8 cellular contexts compared by ENCODE assay signal in genomic region chr19:17282488-17283256, GRCh38. TPM values are rescaled to one million over a fixed set of nuclear protein-coding genes. Genes with fewer than 3 reads are reported as not detected.
DNase-seq lines count a peak whose midpoint lies in the region; ATAC-seq and TF ChIP-seq lines count a peak whose summit lies in the region.

No MANE protein-coding gene starts in this region.

- H3K79me2 ChIP-seq in osteoblast (ENCODE audit: insufficient read depth, low read length), result no peaks in the 10 kb centered on the region

- H3K27me3 ChIP-seq in osteoblast (ENCODE audit: insufficient read depth, low read length) (no peaks in the 10 kb centered on the region), thoracic aorta (replicated peaks; ENCODE audit: insufficient read depth) (no peaks in the 10 kb centered on the region)

- peaks cover 7% of the 10 kb centered on the region for H3K4me1 ChIP-seq in osteoblast (ENCODE audit: insufficient read depth, low read length)
- peaks cover 7 to 14% of the 10 kb centered on the region in 2 donors for H3K4me1 ChIP-seq in thoracic aorta (ENCODE audit: control insufficient read depth in 1 of 2, low read depth in 2 of 2)

- peak overlapping the region; percentile 77 for H2AFZ ChIP-seq in osteoblast (ENCODE audit: low read length)

- H3K27ac ChIP-seq in C4-2B (peak overlapping the region; percentile 59), osteoblast (ENCODE audit: low read depth, low read length) (no peak overlapping the region), thoracic aorta (no peak overlapping the region)

- DNase-seq in SHP77 (lab: John Stamatoyannopoulos, UW), result peak; percentile 84 to 86
- DNase-seq in activated gamma-delta T cell (lab: John Stamatoyannopoulos, UW), result peak; percentile 49
- peak; percentile 50 for DNase-seq in globus pallidus (ENCODE audit: low spot score)
- DNase-seq in osteoblast (ENCODE audit: insufficient read length, low spot score, missing footprints), result peak; percentile 99
- DNase-seq in thoracic aorta (ENCODE audit: low spot score), result no peak

- H3K4me2 ChIP-seq in osteoblast (ENCODE audit: insufficient read depth, low read length), result peak overlapping the region; percentile 84

- peaks cover 3% of the 10 kb centered on the region for H4K20me1 ChIP-seq in osteoblast (ENCODE audit: insufficient read depth, low read length)

- TF ChIP-seq CTCF in C4-2B (conservative IDR thresholded peaks at IDR 0.05) (peak; percentile 98), LNCAP (IDR thresholded peaks at IDR 0.05) (peak; percentile 89), osteoblast (IDR thresholded peaks at IDR 0.05; ENCODE audit: extremely low read depth, low read depth, low read length) (peak; percentile 79), thoracic aorta (IDR thresholded peaks at IDR 0.05) (peak; percentile 90)

- H3K9me3 ChIP-seq in osteoblast (ENCODE audit: low read depth, low read length) (no peaks in the 10 kb centered on the region), thoracic aorta (no peaks in the 10 kb centered on the region)

- H3K36me3 ChIP-seq in osteoblast (ENCODE audit: insufficient read depth, low read length) (no peaks in the 10 kb centered on the region), thoracic aorta (peaks cover 7% of the 10 kb centered on the region)

- H3K4me3 ChIP-seq in osteoblast (ENCODE audit: insufficient read depth, low read length), result peak overlapping the region; percentile 65
- H3K4me3 ChIP-seq in thoracic aorta, result peak overlapping the region; percentile 68

- ATAC-seq in GM19438 (IDR thresholded peaks at IDR 0.05; ENCODE audit: low read depth, unreplicated experiment) (peak; percentile 61), thoracic aorta (ENCODE audit: insufficient number of reproducible peaks, low FRiP score, low read depth) (peak; percentile 64)

RNA-seq across cellular contexts. Expression of gene ANKLE1, which starts 1.0 kb away (rescaled TPM):
- total RNA-seq in osteoblast, result not detected in 2 replicates
- 1 to 10 TPM in 1 of 2 donors, not detected in 1; 1.2 TPM for total RNA-seq in thoracic aorta

RNA-seq across cellular contexts. Expression of gene BABAM1, which starts 15.4 kb away (rescaled TPM):
- total RNA-seq in osteoblast (74.8 and 76.7 TPM in 2 replicates), thoracic aorta (10 to 100 TPM; 55.2 to 87.2 TPM)

RNA-seq across cellular contexts. Expression of gene USHBP1, which starts 18.1 kb away (rescaled TPM):
- not detected in 2 replicates for total RNA-seq in osteoblast
- 1 to 10 TPM; 3.5 to 4.0 TPM for total RNA-seq in thoracic aorta

RNA-seq across cellular contexts. Expression of gene ABHD8, which starts 20.6 kb away (rescaled TPM):
- total RNA-seq in osteoblast (12.7 and 14.8 TPM in 2 replicates), thoracic aorta (10 to 100 TPM in 1 of 2 donors, 1 to 10 TPM in 1; 9.8 to 24.0 TPM)

RNA-seq across cellular contexts. Expression of gene MRPL34, which starts 23.0 kb away (rescaled TPM):
- total RNA-seq in osteoblast, result 21.8 and 40.5 TPM in 2 replicates
- 100 to 1,000 TPM; 132 to 140 TPM for total RNA-seq in thoracic aorta
